ENCODE assay signal across 17 cellular contexts in the genomic region with DNA sequence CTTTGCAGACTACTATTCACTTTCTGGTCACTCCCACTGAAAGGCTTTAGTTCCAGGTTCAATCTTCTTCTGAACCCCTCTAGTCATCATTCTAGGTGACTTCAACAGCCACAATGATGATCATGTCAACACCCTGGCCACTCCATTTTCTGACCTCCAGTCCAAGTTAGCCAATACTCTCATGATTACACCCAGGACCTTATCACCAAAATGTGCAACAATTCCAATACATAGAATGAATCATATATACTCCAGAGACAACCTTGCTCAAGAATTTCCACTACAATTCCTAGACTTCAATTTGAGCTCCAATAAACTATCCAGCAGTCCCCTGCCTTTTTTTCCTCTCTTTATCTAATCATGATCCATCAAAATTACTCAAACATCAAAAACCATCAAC.
"Had no signal": no experiment of that assay in that cellular context is flagged by ENCODE, and none has a peak within 500 bp of the region (broad histone marks: within the 10 kb centered on the region; RNA-seq: fewer than 3 reads in every experiment).

No MANE protein-coding gene starts in this region.

- H3K4me3 ChIP-seq: breast epithelium, gastroesophageal sphincter, heart right ventricle, lower lobe of right lung, transverse colon, vagina had no signal

- H3K9me3 ChIP-seq: breast epithelium, gastroesophageal sphincter, heart right ventricle, lower lobe of right lung, transverse colon, vagina had no signal

- H3K9me3 Mint-ChIP-seq: activated T-cell treated with anti-CD3 and anti-CD28 coated beads, Interleukin-2, amount 50 U/mL, for 4 hours; T-helper 2 cell treated with Interferon-gamma antibody and Interleukin-4, amounts not matched to agents 5 μg/mL and 100 μg/mL, for 36 hours had no signal

- DNase-seq: activated CD4-positive, alpha-beta T cell treated with anti-CD3 and anti-CD28 coated beads, Interleukin-2, amount 50 U/mL, for 48 hours; activated gamma-delta T cell; activated T-cell treated with anti-CD3 and anti-CD28 coated beads, Interleukin-2, amount 50 U/mL, for 4 hours; aorta; heart right ventricle; left colon; lower lobe of right lung; stimulated activated CD4-positive, alpha-beta T cell treated with anti-CD3 and anti-CD28 coated beads, Interleukin-2, amount 100 ng/mL, for 48 hours; stimulated activated naive CD4-positive, alpha-beta T cell treated with Interleukin-2 at 50 U/mL for 16 hours; substantia nigra; transverse colon had no signal

- H3K4me3 Mint-ChIP-seq: activated T-cell treated with anti-CD3 and anti-CD28 coated beads, Interleukin-2, amount 50 U/mL, for 4 hours; mesothelial cell of epicardium; T-helper 2 cell treated with Interferon-gamma antibody and Interleukin-4, amounts not matched to agents 5 μg/mL and 100 μg/mL, for 36 hours had no signal

- H3K4me1 ChIP-seq: breast epithelium had no signal

- H3K36me3 ChIP-seq: breast epithelium, gastroesophageal sphincter, lower lobe of right lung, transverse colon, vagina had no signal

- ATAC-seq: activated naive CD4-positive, alpha-beta T cell treated with anti-CD3 and anti-CD28 coated beads, Interleukin-2, amount 50 U/mL, for 72 hours; activated T-cell treated with anti-CD3 and anti-CD28 coated beads, Interleukin-2, amount 50 U/mL, for 4 hours; gastroesophageal sphincter; heart right ventricle; left colon; lower lobe of right lung had no signal

- H3K27ac Mint-ChIP-seq: activated naive CD4-positive, alpha-beta T cell treated with anti-CD3 and anti-CD28 coated beads, Interleukin-2, amount 50 U/mL, for 72 hours; mesothelial cell of epicardium; T-helper 2 cell treated with Interferon-gamma antibody and Interleukin-4, amounts not matched to agents 5 μg/mL and 100 μg/mL, for 36 hours had no signal

- H3K36me3 Mint-ChIP-seq: mesothelial cell of epicardium had no signal
